ENCODE assay signal across 8 cellular contexts in genomic region chr12:108664338-108665258, GRCh38. TPM values are rescaled to one million over a fixed set of nuclear protein-coding genes. Genes with fewer than 3 reads are reported as not detected.
DNase-seq lines count a peak whose midpoint lies in the region; TF ChIP-seq lines count a peak whose summit lies in the region.

No MANE protein-coding gene starts in this region.

- H3K18ac ChIP-seq in H9 (ENCODE audit: insufficient read length, low read depth, low read length) = no peak overlapping the region

- H3K56ac ChIP-seq in H9 (ENCODE audit: insufficient read length, low read depth, low read length) = no peak overlapping the region

- no peak overlapping the region for H4K8ac ChIP-seq in H9 (replicated peaks; ENCODE audit: insufficient read length, low read depth, low read length)

- H3K9me3 ChIP-seq in H9 (ENCODE audit: control insufficient read depth, low read depth, low read length) = no peaks in the 10 kb centered on the region
- H3K9me3 ChIP-seq in MG63 = no peaks in the 10 kb centered on the region
- H3K9me3 ChIP-seq in SJSA1 (replicated peaks) = no peaks in the 10 kb centered on the region
- H3K9me3 ChIP-seq in ovary = no peaks in the 10 kb centered on the region
- H3K9me3 ChIP-seq in thymus (ENCODE audit: control insufficient read depth) = no peaks in the 10 kb centered on the region

- no peak for TF ChIP-seq POLR2A in ovary (IDR thresholded peaks at IDR 0.05)

- H3K27me3 ChIP-seq in H9 (ENCODE audit: insufficient read depth, low read length) (no peaks in the 10 kb centered on the region), MG63 (no peaks in the 10 kb centered on the region), SJSA1 (replicated peaks) (no peaks in the 10 kb centered on the region), ovary (no peaks in the 10 kb centered on the region), thymus (ENCODE audit: control insufficient read depth, insufficient read depth) (no peaks in the 10 kb centered on the region)

- H4K91ac ChIP-seq in H9 (ENCODE audit: insufficient read length, low read depth, low read length) = no peak overlapping the region

- H3K79me1 ChIP-seq in H9 (ENCODE audit: insufficient read depth, low read depth, low read length, poor library complexity, severe bottlenecking) = no peaks in the 10 kb centered on the region

- 0 out of 2 replicates have a peak, but pooled peaks cover 3% of the 10 kb centered on the region for H3K79me2 ChIP-seq in H9 (ENCODE audit: insufficient read depth, low read length)

- H2BK5ac ChIP-seq in H9 (ENCODE audit: insufficient read length, low read length) = no peak overlapping the region

- no peak overlapping the region for H2BK20ac ChIP-seq in H9 (ENCODE audit: low read depth, low read length, poor library complexity, severe bottlenecking)

- H2AK5ac ChIP-seq in H9 (ENCODE audit: insufficient read length, low read length) = no peak overlapping the region

- no peak overlapping the region for H2BK15ac ChIP-seq in H9 (ENCODE audit: low read depth, low read length)

- H3K9me3 Mint-ChIP-seq in H9 = no peaks in the 10 kb centered on the region
- H3K9me3 Mint-ChIP-seq in activated naive CD4-positive, alpha-beta T cell treated with anti-CD3 and anti-CD28 coated beads, Interleukin-2, amount 10 ng/mL, durations not matched to agents 7 days and 5 days = no peaks in the 10 kb centered on the region

- no peak overlapping the region for H3K14ac ChIP-seq in H9 (ENCODE audit: insufficient read depth, low read length)

- H3K27ac ChIP-seq in H9 (ENCODE audit: insufficient read length, low read depth, low read length) = no peak overlapping the region
- H3K27ac ChIP-seq in SJSA1 = peak overlapping the region; percentile 41
- H3K27ac ChIP-seq in ovary = peak overlapping the region; percentile 35 to 42
- H3K27ac ChIP-seq in thymus (ENCODE audit: low read depth) = peak overlapping the region; percentile 53

- peaks cover 71% of the 10 kb centered on the region for H3K36me3 ChIP-seq in MG63
- peaks cover 52% of the 10 kb centered on the region for H3K36me3 ChIP-seq in SJSA1
- H3K36me3 ChIP-seq in ovary = no peaks in the 10 kb centered on the region
- H3K36me3 ChIP-seq in thymus (ENCODE audit: control insufficient read depth, insufficient read depth) = peaks cover 6% of the 10 kb centered on the region

- TF ChIP-seq EP300 in ovary (IDR thresholded peaks at IDR 0.05) = no peak

- peaks cover 0 to 13% (median 7%) of the 10 kb centered on the region in 3 experiments; a peak in 4 of 7 replicates for H3K36me3 Mint-ChIP-seq in H9 (ENCODE audit: insufficient read depth in 1 of 3, low read depth in 3 of 3)
- H3K36me3 Mint-ChIP-seq in activated naive CD4-positive, alpha-beta T cell treated with anti-CD3 and anti-CD28 coated beads, Interleukin-2, amount 10 ng/mL, durations not matched to agents 7 days and 5 days = no peaks in the 10 kb centered on the region

- peaks cover 18 to 35% of the 10 kb centered on the region in 2 experiments for H3K4me1 Mint-ChIP-seq in H9
- H3K4me1 Mint-ChIP-seq in activated naive CD4-positive, alpha-beta T cell treated with anti-CD3 and anti-CD28 coated beads, Interleukin-2, amount 10 ng/mL, durations not matched to agents 7 days and 5 days = peaks cover 14% of the 10 kb centered on the region

- no peak overlapping the region for H2BK120ac ChIP-seq in H9 (ENCODE audit: low read depth, low read length, poor library complexity, severe bottlenecking)

- no peaks in the 10 kb centered on the region for H4K20me1 ChIP-seq in H9 (ENCODE audit: control insufficient read depth, insufficient read depth, insufficient read length)

- no peak overlapping the region for H3K4me2 ChIP-seq in H9 (ENCODE audit: insufficient read depth, insufficient read length, low read length)

- no peak overlapping the region for H4K5ac ChIP-seq in H9 (ENCODE audit: insufficient read length, low read depth, low read length)

- no peak overlapping the region for H3K9ac ChIP-seq in H9 (ENCODE audit: extremely low read depth, insufficient read length, low read length)

- DNase-seq in GDM1 (lab: John Stamatoyannopoulos, UW) = peak; percentile 71
- DNase-seq in H9 = peak; percentile 88
- peak; percentile 78 for DNase-seq in MG63
- peak; percentile 83 to 85 for DNase-seq in SJSA1 (ENCODE audit: low read depth in 1 of 2, low spot score in 2 of 2)
- peak; percentile 90 for DNase-seq in activated naive CD4-positive, alpha-beta T cell treated with anti-CD3 and anti-CD28 coated beads, Interleukin-2, amount 10 ng/mL, durations not matched to agents 7 days and 5 days
- DNase-seq in germinal center (ENCODE audit: low spot score) = peak; percentile 77
- peak; percentile 77 to 94 (median 78) for DNase-seq in ovary

- no peak overlapping the region for H3T11ph ChIP-seq in H9 (ENCODE audit: low read length)

- intact Hi-C loops in ovary (cut with DNase I) = loop anchor here (2.0 to 10.0 kb wide), 8 partner anchors 60 to 430 kb away; partner anchors contain the start of genes ALKBH2 (in 1 of the 4), CORO1C (in 1 of the 4), SSH1 (in 1 of the 4) and UNG (in 1 of the 4)

- no peaks in the 10 kb centered on the region for H3K23me2 ChIP-seq in H9 (ENCODE audit: insufficient read length, low read depth, low read length, poor library complexity, severe bottlenecking)

- H3K4me1 ChIP-seq in H9 (ENCODE audit: insufficient read depth, low read length) (peaks cover 5% of the 10 kb centered on the region), SJSA1 (replicated peaks) (peaks cover 26% of the 10 kb centered on the region), ovary (ENCODE audit: insufficient read depth) (peaks cover 6% of the 10 kb centered on the region), thymus (ENCODE audit: control insufficient read depth, insufficient read depth, low read length) (no peaks in the 10 kb centered on the region)

- no CpG with 5 or more reads among the region's 5 CpGs for WGBS in H9 (ENCODE audit: extremely low coverage, insufficient read length, low lambda C conversion rate)
- WGBS in ovary, 3 donors = 1 to 3% (median 1%) methylated on average over 5 of the region's 5 CpGs
- WGBS in thymus = 22% methylated on average over 5 of the region's 5 CpGs

- no peaks in the 10 kb centered on the region for H3K27me3 Mint-ChIP-seq in H9 (ENCODE audit: low read depth)
- no peaks in the 10 kb centered on the region for H3K27me3 Mint-ChIP-seq in activated naive CD4-positive, alpha-beta T cell treated with anti-CD3 and anti-CD28 coated beads, Interleukin-2, amount 10 ng/mL, durations not matched to agents 7 days and 5 days

- H3K23ac ChIP-seq in H9 (ENCODE audit: insufficient read length, low read depth, low read length) = no peak overlapping the region

- peak; percentile 96 for TF ChIP-seq CTCF in H9 (conservative IDR thresholded peaks at IDR 0.05)
- peak; percentile 84 to 97 (median 95) for TF ChIP-seq CTCF in ovary (IDR thresholded peaks at IDR 0.05)

- no peak overlapping the region for H3K4ac ChIP-seq in H9 (ENCODE audit: low read depth, low read length)

- H2AFZ ChIP-seq in H9 (ENCODE audit: low read length) = no peak overlapping the region

- no peak overlapping the region for H2BK12ac ChIP-seq in H9 (ENCODE audit: insufficient read length, low read depth, low read length)

- CTCF ChIA-PET in activated naive CD4-positive, alpha-beta T cell treated with anti-CD3 and anti-CD28 coated beads, Interleukin-2, amount 10 ng/mL, durations not matched to agents 7 days and 5 days (lab: Charles Lee) = interaction anchor here (0.7 to 8.9 kb wide), 44 partner anchors 8 to 430 kb away, joined by 3 to 168 read pairs (median 4); partner anchors contain the start of genes ALKBH2, ISCU and SELPLG

- H3K4me3 ChIP-seq in MG63 (no peak overlapping the region), SJSA1 (no peak overlapping the region), ovary (no peak overlapping the region), thymus (ENCODE audit: low read length) (no peak overlapping the region)

- H3K4me3 Mint-ChIP-seq in H9 = peak overlapping the region in 1 of 2 experiments; percentile 64; a peak in 1 of 5 replicates
- H3K4me3 Mint-ChIP-seq in activated naive CD4-positive, alpha-beta T cell treated with anti-CD3 and anti-CD28 coated beads, Interleukin-2, amount 10 ng/mL, durations not matched to agents 7 days and 5 days = no peak overlapping the region

- H3K27ac Mint-ChIP-seq in H9 = peak overlapping the region; percentile 71 to 92 (median 89); a peak in 6 of 7 replicates
- H3K27ac Mint-ChIP-seq in activated naive CD4-positive, alpha-beta T cell treated with anti-CD3 and anti-CD28 coated beads, Interleukin-2, amount 10 ng/mL, durations not matched to agents 7 days and 5 days = peak overlapping the region; percentile 80

RNA-seq across cellular contexts. Expression of gene SELPLG, which starts 30.9 kb away (rescaled TPM):
- 0.09 and 0.15 TPM in 2 replicates for total RNA-seq in H9 (2021)
- total RNA-seq in MG63 (2014; rRNA removed; shearing (Covaris generic); ENCODE audit: low replicate concordance) = 0.39 and 2.5 TPM in 2 replicates
- 2.1 and 2.9 TPM in 2 replicates for total RNA-seq in SJSA1 (2014; rRNA removed; shearing (Covaris generic))
- total RNA-seq in ovary = 1 to 10 TPM; 1.1 to 8.4 (median 2.9) TPM
- 1 to 10 TPM; 1.8 to 5.1 TPM for polyA plus RNA-seq in ovary
- polyA plus RNA-seq in thymus = 28.0 TPM
